17 cellular contexts compared by ENCODE assay signal in genomic region chr5:168426864-168427172, GRCh38. TPM values are rescaled to one million over a fixed set of nuclear protein-coding genes. Genes with fewer than 3 reads are reported as not detected.
DNase-seq lines count a peak whose midpoint lies in the region; ATAC-seq and TF ChIP-seq lines count a peak whose summit lies in the region.
"Had no signal": no experiment of that assay in that cellular context is flagged by ENCODE, and none has a peak within 500 bp of the region (broad histone marks: within the 10 kb centered on the region; RNA-seq: fewer than 3 reads in every experiment).

No MANE protein-coding gene starts in this region.

- H3K9me3 ChIP-seq in left lung (no peaks in the 10 kb centered on the region), neural progenitor cell (ENCODE audit: low read depth) (no peaks in the 10 kb centered on the region), esophagus muscularis mucosa (no peaks in the 10 kb centered on the region), uterus (no peaks in the 10 kb centered on the region)
- H3K9me3 ChIP-seq: HAP-1 had no signal

- H2AFZ ChIP-seq in neural progenitor cell (replicated peaks) = no peak overlapping the region
- H2AFZ ChIP-seq: GM23248 had no signal

- DNase-seq in Right ventricle myocardium superior = no peak
- no peak for DNase-seq in Right ventricle myocardium inferior (ENCODE audit: missing footprints)
- DNase-seq in left lung = no peak
- DNase-seq in neural progenitor cell (ENCODE audit: low spot score) = no peak
- DNase-seq in esophagus muscularis mucosa (ENCODE audit: extremely low spot score) = no peak
- DNase-seq in uterus = no peak
- DNase-seq: 8988T; C1 segment of cervical spinal cord; CD4-positive, CD25-positive, alpha-beta regulatory T cell; CD8-positive, alpha-beta memory T cell; COR-L47; GDM1; GM23248 had no signal

- ATAC-seq in Right ventricle myocardium superior (ENCODE audit: poor library complexity) = peak; percentile 29
- no peak for ATAC-seq in Right ventricle myocardium inferior
- peak; percentile 9 for ATAC-seq in left lung
- ATAC-seq in GM21367 (IDR thresholded peaks at IDR 0.05; ENCODE audit: unreplicated experiment) = no peak
- no peak for ATAC-seq in GM18511 (IDR thresholded peaks at IDR 0.05; ENCODE audit: unreplicated experiment)

- no peaks in the 10 kb centered on the region for H3F3A ChIP-seq in neural progenitor cell (ENCODE audit: low read depth)

- no peak for TF ChIP-seq CTCF in left lung (IDR thresholded peaks at IDR 0.05)
- TF ChIP-seq CTCF in neural progenitor cell (IDR thresholded peaks at IDR 0.05) = no peak
- no peak for TF ChIP-seq CTCF in esophagus muscularis mucosa (IDR thresholded peaks at IDR 0.05)
- no peak for TF ChIP-seq CTCF in uterus (IDR thresholded peaks at IDR 0.05)

- H3K36me3 ChIP-seq in left lung (peaks cover 0 to 31% of the 10 kb centered on the region in 2 donors), neural progenitor cell (no peaks in the 10 kb centered on the region), esophagus muscularis mucosa (no peaks in the 10 kb centered on the region), uterus (no peaks in the 10 kb centered on the region)

- TF ChIP-seq POLR2A in esophagus muscularis mucosa (IDR thresholded peaks at IDR 0.05; ENCODE audit: low read depth) (no peak), uterus (IDR thresholded peaks at IDR 0.05) (no peak)

- H3K27ac Mint-ChIP-seq in neural progenitor cell = peak overlapping the region; percentile 89
- H3K27ac Mint-ChIP-seq: B cell; CD8-positive, alpha-beta memory T cell had no signal

- H3K4me1 Mint-ChIP-seq in neural progenitor cell = peaks cover 10% of the 10 kb centered on the region
- H3K4me1 Mint-ChIP-seq: B cell; CD4-positive, CD25-positive, alpha-beta regulatory T cell; CD8-positive, alpha-beta memory T cell had no signal

- H3K79me2 ChIP-seq in neural progenitor cell (ENCODE audit: low read depth) = no peaks in the 10 kb centered on the region

- H3K4me2 ChIP-seq in neural progenitor cell = no peak overlapping the region

- no peak overlapping the region for H3K4me3 Mint-ChIP-seq in neural progenitor cell
- H3K4me3 Mint-ChIP-seq: B cell; CD4-positive, CD25-positive, alpha-beta regulatory T cell; CD8-positive, alpha-beta memory T cell had no signal

- H3K4me3 ChIP-seq in left lung (no peak overlapping the region), neural progenitor cell (no peak overlapping the region), esophagus muscularis mucosa (no peak overlapping the region), uterus (no peak overlapping the region)
- H3K4me3 ChIP-seq: GM23248, HAP-1 had no signal

- no peaks in the 10 kb centered on the region for H3K9me3 Mint-ChIP-seq in neural progenitor cell
- H3K9me3 Mint-ChIP-seq: CD4-positive, CD25-positive, alpha-beta regulatory T cell; CD8-positive, alpha-beta memory T cell had no signal

- H3K27me3 ChIP-seq in left lung (no peaks in the 10 kb centered on the region), neural progenitor cell (no peaks in the 10 kb centered on the region), esophagus muscularis mucosa (no peaks in the 10 kb centered on the region), uterus (no peaks in the 10 kb centered on the region)

- H4K20me1 ChIP-seq in neural progenitor cell (ENCODE audit: low read depth) = no peaks in the 10 kb centered on the region

- H3K27ac ChIP-seq in left lung = no peak overlapping the region
- no peak overlapping the region for H3K27ac ChIP-seq in neural progenitor cell
- no peak overlapping the region for H3K27ac ChIP-seq in esophagus muscularis mucosa (replicated peaks in 1 of 4)
- no peak overlapping the region for H3K27ac ChIP-seq in uterus
- H3K27ac ChIP-seq: GM23248 had no signal

- 82% methylated on average over 5 of the region's 5 CpGs for WGBS in esophagus muscularis mucosa

- no peak overlapping the region for H3K9ac ChIP-seq in neural progenitor cell
- H3K9ac ChIP-seq: GM23248 had no signal

- H3K27me3 Mint-ChIP-seq in neural progenitor cell (ENCODE audit: insufficient read depth, low read depth) = peaks cover 9% of the 10 kb centered on the region
- H3K27me3 Mint-ChIP-seq: B cell; CD4-positive, CD25-positive, alpha-beta regulatory T cell; CD8-positive, alpha-beta memory T cell had no signal

- intact Hi-C loops in Right ventricle myocardium superior (cut with DNase I) = no loop called here
- intact Hi-C loops in Right ventricle myocardium inferior (cut with DNase I) = no loop called here
- intact Hi-C loops in left lung (cut with DNase I) = no loop called here
- intact Hi-C loops in esophagus muscularis mucosa (cut with DNase I) = no loop called here
- intact Hi-C loops in uterus (cut with DNase I; ENCODE audit: low total_unique reads) = no loop called here

- H3K36me3 Mint-ChIP-seq in neural progenitor cell = peaks cover 6% of the 10 kb centered on the region
- H3K36me3 Mint-ChIP-seq: CD8-positive, alpha-beta memory T cell had no signal

- TF ChIP-seq EP300 in esophagus muscularis mucosa (IDR thresholded peaks at IDR 0.05) = no peak

- H3K4me1 ChIP-seq in left lung (no peaks in the 10 kb centered on the region), neural progenitor cell (no peaks in the 10 kb centered on the region), esophagus muscularis mucosa (no peaks in the 10 kb centered on the region), uterus (no peaks in the 10 kb centered on the region)
- H3K4me1 ChIP-seq: HAP-1 had no signal

RNA-seq across cellular contexts. Expression of gene RARS1, which starts 59.5 kb away (rescaled TPM):
- total RNA-seq in Right ventricle myocardium superior (41.8 TPM), Right ventricle myocardium inferior (47.1 TPM), left lung (10 to 100 TPM; 67.2 to 80.7 TPM), neural progenitor cell (ENCODE audit: low replicate concordance) (116 and 191 TPM in 2 replicates), esophagus muscularis mucosa (10 to 100 TPM; 53.8 to 72.3 (median 60.7) TPM), uterus (100 to 1,000 TPM in 2 of 4 donors, 10 to 100 TPM in 2; 80.4 to 253 (median 102) TPM)

Comparison
In these comparisons a context has a peak if more than half of its experiments do, and no peak if none do; other contexts are left out.
1. ATAC-seq: peak in Right ventricle myocardium superior (single experiment) and left lung (single experiment); none in Right ventricle myocardium inferior (single experiment), GM21367 (single experiment) and GM18511 (single experiment).